ENCODE assay signal across 1 cellular context in genomic region chr12:77995436-77996167, GRCh38.
TF ChIP-seq lines count a peak whose summit lies in the region.

No MANE protein-coding gene starts in this region.

TF ChIP-seq in SK-N-SH treated with all-trans-retinoic acid at 6 μM for 48 hours, 23 proteins besides CTCF, POLR2A, EP300 and RAD21 (continued from another document):
- TF ChIP-seq CSRNP3 (CRISPR knock-in tag; IDR thresholded peaks at IDR 0.05) = no peak
